Comparison of ENCODE assay signal across 8 cellular contexts in genomic region chr20:47258745-47259695, GRCh38.
DNase-seq lines count a peak whose midpoint lies in the region; TF ChIP-seq lines count a peak whose summit lies in the region.

No MANE protein-coding gene starts in this region.

- H3K36me3 Mint-ChIP-seq in activated naive CD4-positive, alpha-beta T cell treated with anti-CD3 and anti-CD28 coated beads, Interleukin-2, amount 50 U/mL, for 24 hours, result peaks cover 4% of the 10 kb centered on the region

- TF ChIP-seq CTCF in OCI-LY1 (IDR thresholded peaks at IDR 0.05; ENCODE audit: low read length) (no peak), esophagus muscularis mucosa (IDR thresholded peaks at IDR 0.05) (no peak)

- no peak for TF ChIP-seq POLR2A in esophagus muscularis mucosa (IDR thresholded peaks at IDR 0.05; ENCODE audit: low read depth)

- H3K4me2 ChIP-seq in OCI-LY1 (ENCODE audit: low read length), result peak overlapping the region; percentile 40; the same call in 1 of the 2 replicates

- intact Hi-C loops in esophagus muscularis mucosa (cut with DNase I), result loop anchor here (10.0 kb wide), 1 partner anchor 236 kb away; no protein-coding TSS in a partner anchor

- no peak overlapping the region for H2AFZ ChIP-seq in OCI-LY1 (ENCODE audit: low read length)

- no peaks in the 10 kb centered on the region for H3K9me3 ChIP-seq in OCI-LY1 (ENCODE audit: low read length)
- no peaks in the 10 kb centered on the region for H3K9me3 ChIP-seq in esophagus muscularis mucosa

- 64% methylated on average over 15 of the region's 16 CpGs for WGBS in esophagus muscularis mucosa

- no peak for TF ChIP-seq EP300 in esophagus muscularis mucosa (IDR thresholded peaks at IDR 0.05)

- H3F3A ChIP-seq in OCI-LY1 (ENCODE audit: insufficient read depth, low read length), result 0 out of 2 replicates have a peak, but pooled peaks cover 4% of the 10 kb centered on the region

- peaks cover 38% of the 10 kb centered on the region for H3K4me1 Mint-ChIP-seq in activated naive CD4-positive, alpha-beta T cell treated with anti-CD3 and anti-CD28 coated beads, Interleukin-2, amount 50 U/mL, for 24 hours

- peak overlapping the region; percentile 23 for H3K4me3 Mint-ChIP-seq in activated naive CD4-positive, alpha-beta T cell treated with anti-CD3 and anti-CD28 coated beads, Interleukin-2, amount 50 U/mL, for 24 hours

- no peak for DNase-seq in activated naive CD4-positive, alpha-beta T cell treated with Interleukin-2 at 50 U/mL for 16 hours
- DNase-seq in esophagus muscularis mucosa (ENCODE audit: extremely low spot score) (no peak), pulmonary artery endothelial cell (ENCODE audit: low read depth, low spot score) (peak; percentile 29), NCI-H1092 (lab: John Stamatoyannopoulos, UW) (no peak), RPMI8226 (no peak)
- no peak for DNase-seq in stimulated activated CD8-positive, alpha-beta memory T cell treated with anti-CD3 and anti-CD28 coated beads, Interleukin-4, amount 100 ng/mL, for 48 hours

- H3K9me2 ChIP-seq in OCI-LY1 (ENCODE audit: low read depth, low read length), result no peaks in the 10 kb centered on the region

- peak overlapping the region; percentile 80 for H3K27ac Mint-ChIP-seq in activated naive CD4-positive, alpha-beta T cell treated with anti-CD3 and anti-CD28 coated beads, Interleukin-2, amount 50 U/mL, for 24 hours

- H3K4me3 ChIP-seq in OCI-LY1 (ENCODE audit: low read depth, low read length, poor library complexity, severe bottlenecking), result peak overlapping the region; percentile 24
- H3K4me3 ChIP-seq in esophagus muscularis mucosa, result no peak overlapping the region

- H3K4me1 ChIP-seq in OCI-LY1 (ENCODE audit: insufficient read depth, low read length, severe bottlenecking), result peaks cover 64% of the 10 kb centered on the region
- peaks cover 36 to 56% (median 44%) of the 10 kb centered on the region in 4 donors for H3K4me1 ChIP-seq in esophagus muscularis mucosa

- no peaks in the 10 kb centered on the region for H3K27me3 ChIP-seq in OCI-LY1 (ENCODE audit: insufficient read depth, low read length)
- no peaks in the 10 kb centered on the region for H3K27me3 ChIP-seq in esophagus muscularis mucosa

- H3K36me3 ChIP-seq in OCI-LY1 (ENCODE audit: insufficient read depth, low read length) (peaks cover 70% of the 10 kb centered on the region), esophagus muscularis mucosa (peaks cover 10 to 58% (median 38%) of the 10 kb centered on the region in 4 donors)

- H3K79me2 ChIP-seq in OCI-LY1 (ENCODE audit: insufficient read depth, low read length), result peaks cover 24% of the 10 kb centered on the region

- H4K20me1 ChIP-seq in OCI-LY1 (ENCODE audit: insufficient read depth, low read length), result no peaks in the 10 kb centered on the region

- no peaks in the 10 kb centered on the region for H3K27me3 Mint-ChIP-seq in activated naive CD4-positive, alpha-beta T cell treated with anti-CD3 and anti-CD28 coated beads, Interleukin-2, amount 50 U/mL, for 24 hours

- H3K9me3 Mint-ChIP-seq in activated naive CD4-positive, alpha-beta T cell treated with anti-CD3 and anti-CD28 coated beads, Interleukin-2, amount 50 U/mL, for 24 hours, result no peaks in the 10 kb centered on the region

- H3K9ac ChIP-seq in OCI-LY1 (ENCODE audit: low read length), result peak overlapping the region; percentile 34

- H3K27ac ChIP-seq in OCI-LY1 (ENCODE audit: low read depth, low read length, poor library complexity, severe bottlenecking) (peak overlapping the region; percentile 97), esophagus muscularis mucosa (replicated peaks in 1 of 4) (peak overlapping the region; percentile 35 to 70 (median 52))
